ENCODE assay signal across 8 cellular contexts in genomic region chr7:100540073-100540723, GRCh38.
DNase-seq lines count a peak whose midpoint lies in the region; ATAC-seq and TF ChIP-seq lines count a peak whose summit lies in the region.

No MANE protein-coding gene starts in this region.

- DNase-seq in GM06990 (ENCODE audit: extremely low read depth, insufficient read length) (no peak), RWPE2 (ENCODE audit: low spot score) (no peak), fibroblast of pulmonary artery (ENCODE audit: low read depth) (no peak), dedifferentiated amniotic fluid mesenchymal stem cell (ENCODE audit: extremely low spot score) (no peak)
- no peak for DNase-seq in stimulated activated CD4-positive, alpha-beta T cell treated with anti-CD3 and anti-CD28 coated beads, Interleukin-1b, Interleukin-23, amount 100 ng/mL, for 48 hours

- no peak overlapping the region for H3K9ac ChIP-seq in rectal smooth muscle tissue (ENCODE audit: low read length)

- H3K27me3 ChIP-seq in GM06990 (replicated peaks; ENCODE audit: control insufficient read depth, insufficient read depth, low read length) (no peaks in the 10 kb centered on the region), RWPE2 (ENCODE audit: insufficient read depth, poor library complexity, severe bottlenecking) (no peaks in the 10 kb centered on the region), rectal smooth muscle tissue (ENCODE audit: control insufficient read depth, insufficient read depth, low read length) (no peaks in the 10 kb centered on the region)

- no peak for TF ChIP-seq CTCF in GM06990 (IDR thresholded peaks at IDR 0.05; ENCODE audit: insufficient read depth, low read length, poor library complexity, severe bottlenecking)
- no peak for TF ChIP-seq CTCF in RWPE2 (IDR thresholded peaks at IDR 0.05; ENCODE audit: poor library complexity, severe bottlenecking)
- TF ChIP-seq CTCF in fibroblast of pulmonary artery (IDR thresholded peaks at IDR 0.05; ENCODE audit: low read length, missing control alignments), result no peak

- no peak for ATAC-seq in RWPE2 (ENCODE audit: low read depth)
- no peak for ATAC-seq in HG02610 (IDR thresholded peaks at IDR 0.05; ENCODE audit: unreplicated experiment)
- no peak for ATAC-seq in HG03175 (IDR thresholded peaks at IDR 0.05; ENCODE audit: unreplicated experiment)

- H3K36me3 ChIP-seq in GM06990 (ENCODE audit: control insufficient read depth, insufficient read depth, low read length) (no peaks in the 10 kb centered on the region), RWPE2 (ENCODE audit: low read depth) (no peaks in the 10 kb centered on the region), rectal smooth muscle tissue (ENCODE audit: control insufficient read depth, insufficient read depth, low read length) (no peaks in the 10 kb centered on the region)

- no peaks in the 10 kb centered on the region for H3K9me3 ChIP-seq in RWPE2 (ENCODE audit: severe bottlenecking)

- H3K4me3 ChIP-seq in GM06990 (replicated peaks; ENCODE audit: low read depth, low read length), result peak overlapping the region; percentile 84
- H3K4me3 ChIP-seq in RWPE2 (ENCODE audit: severe bottlenecking), result peak overlapping the region; percentile 82
- H3K4me3 ChIP-seq in fibroblast of pulmonary artery (replicated peaks; ENCODE audit: low read depth, low read length), result peak overlapping the region; percentile 66
- H3K4me3 ChIP-seq in rectal smooth muscle tissue (ENCODE audit: low read length), result peak overlapping the region; percentile 60

- H3K27ac ChIP-seq in RWPE2 (ENCODE audit: poor library complexity, severe bottlenecking), result peak overlapping the region; percentile 22
- H3K27ac ChIP-seq in rectal smooth muscle tissue (ENCODE audit: low read depth, low read length), result no peak overlapping the region

- peaks cover 23% of the 10 kb centered on the region for H3K4me1 ChIP-seq in RWPE2 (ENCODE audit: insufficient read depth, poor library complexity, severe bottlenecking)
- H3K4me1 ChIP-seq in rectal smooth muscle tissue (ENCODE audit: control insufficient read depth, insufficient read depth, low read length), result peaks cover 12% of the 10 kb centered on the region
